ENCODE assay signal across 19 cellular contexts in genomic region chr10:132882481-132882951, GRCh38. TPM values are rescaled to one million over a fixed set of nuclear protein-coding genes. Genes with fewer than 3 reads are reported as not detected.
"Had no signal": no experiment of that assay in that cellular context is flagged by ENCODE, and none has a peak within 500 bp of the region (broad histone marks: within the 10 kb centered on the region; RNA-seq: fewer than 3 reads in every experiment).

No MANE protein-coding gene starts in this region.

- H3K27ac Mint-ChIP-seq: activated naive CD8-positive, alpha-beta T cell treated with anti-CD3 and anti-CD28 coated beads, Interleukin-2, amount 10 ng/mL, durations not matched to agents 7 days and 5 days; brain; T-helper 17 cell had no signal

- H3K79me2 ChIP-seq: hepatocyte had no signal

- H3K4me2 ChIP-seq: hepatocyte had no signal

- H3K4me1 ChIP-seq: foreskin keratinocyte, pancreas had no signal

- H3K9me3 ChIP-seq: pancreas, transverse colon had no signal

- FAIRE-seq: pancreas had no signal

- H3K27me3 ChIP-seq: hepatocyte, pancreas had no signal

- H3K27ac ChIP-seq: coronary artery, foreskin keratinocyte, hepatocyte, pancreas, transverse colon, VCaP had no signal

- H3K36me3 ChIP-seq: pancreas, transverse colon had no signal

- H3K4me3 Mint-ChIP-seq: activated naive CD8-positive, alpha-beta T cell treated with anti-CD3 and anti-CD28 coated beads, Interleukin-2, amount 10 ng/mL, durations not matched to agents 7 days and 5 days; brain; T-helper 17 cell had no signal

- H3K4me1 Mint-ChIP-seq: activated naive CD8-positive, alpha-beta T cell treated with anti-CD3 and anti-CD28 coated beads, Interleukin-2, amount 10 ng/mL, durations not matched to agents 7 days and 5 days had no signal

- H3K9me3 Mint-ChIP-seq: activated naive CD8-positive, alpha-beta T cell treated with anti-CD3 and anti-CD28 coated beads, Interleukin-2, amount 10 ng/mL, durations not matched to agents 7 days and 5 days had no signal

- ATAC-seq: foreskin keratinocyte; pancreas; stimulated activated naive CD8-positive, alpha-beta T cell treated with anti-CD3 and anti-CD28 coated beads, Interleukin-15, Interleukin-2, amounts not matched to agents 100 U/mL and 50 U/mL, for 24 hours; T-helper 17 cell had no signal

- H3K36me3 Mint-ChIP-seq: activated naive CD8-positive, alpha-beta T cell treated with anti-CD3 and anti-CD28 coated beads, Interleukin-2, amount 10 ng/mL, durations not matched to agents 7 days and 5 days; brain had no signal

- H2AFZ ChIP-seq: hepatocyte had no signal

- H3K4me3 ChIP-seq: coronary artery, hepatocyte, pancreas, transverse colon had no signal

- DNase-seq: activated CD4-positive, alpha-beta T cell treated with anti-CD3 and anti-CD28 coated beads for 1 hour; activated CD8-positive, alpha-beta memory T cell treated with anti-CD3 and anti-CD28 coated beads for 24 hours; activated CD8-positive, alpha-beta memory T cell treated with anti-CD3 and anti-CD28 coated beads, Interleukin-2, amount 50 U/mL, for 48 hours; activated naive CD4-positive, alpha-beta T cell treated with Interleukin-2 at 50 U/mL for 16 hours; activated naive CD8-positive, alpha-beta T cell treated with anti-CD3 and anti-CD28 coated beads, Interleukin-2, amount 10 ng/mL, durations not matched to agents 7 days and 5 days; amygdala; central memory CD4-positive, alpha-beta T cell; foreskin keratinocyte; mammary epithelial cell; stimulated activated naive CD8-positive, alpha-beta T cell treated with anti-CD3 and anti-CD28 coated beads, Interleukin-15, Interleukin-2, amounts not matched to agents 100 U/mL and 50 U/mL, for 24 hours; substantia nigra; T-helper 17 cell; transverse colon had no signal

RNA-seq across cellular contexts. Expression of gene CFAP46, which starts 59.9 kb away (rescaled TPM):
- total RNA-seq: activated naive CD8-positive, alpha-beta T cell treated with anti-CD3 and anti-CD28 coated beads, Interleukin-2, amount 10 ng/mL, durations not matched to agents 7 days and 5 days; skeletal muscle tissue; T-helper 17 cell; transverse colon had no signal
- polyA plus RNA-seq: mammary epithelial cell had no signal
